ENCODE assay signal across 22 cellular contexts in the genomic region with DNA sequence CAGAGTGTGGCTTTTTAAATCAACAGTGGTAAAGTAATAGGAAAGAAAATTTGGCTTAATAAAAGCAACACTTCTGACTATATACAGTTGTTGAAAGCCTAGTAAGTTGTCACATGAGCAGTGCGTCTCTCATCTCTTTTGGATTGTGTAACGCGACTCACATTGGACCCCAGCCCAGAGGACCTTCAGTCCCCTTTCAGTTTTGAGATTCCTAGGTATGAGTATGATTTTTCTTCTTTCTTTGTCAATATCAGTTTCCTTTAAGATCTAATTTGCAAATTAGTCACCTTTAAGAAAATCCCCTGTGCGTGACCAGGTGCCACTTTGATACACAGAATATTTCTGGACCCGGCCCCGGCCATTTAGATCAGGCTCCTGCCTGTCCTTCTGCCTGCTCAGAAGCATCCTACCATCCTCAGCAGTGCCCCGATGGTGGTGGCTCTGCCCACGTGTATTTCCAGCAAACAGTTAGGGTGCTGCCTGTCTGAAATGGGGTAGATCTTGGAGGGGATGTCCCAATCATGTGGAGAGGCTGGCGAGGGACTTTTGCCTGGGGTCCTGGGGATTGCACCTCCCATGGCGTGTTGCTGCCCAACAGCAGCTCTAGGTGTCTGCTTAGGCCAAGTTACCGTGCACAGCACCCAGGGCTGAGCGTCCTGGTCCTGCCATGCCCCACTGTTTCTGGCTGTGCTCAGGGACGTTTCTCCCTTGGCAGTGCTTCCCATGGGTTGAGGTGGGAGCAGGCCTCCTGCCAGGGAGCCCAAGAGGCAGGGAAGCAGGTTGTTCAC. TPM values are rescaled to one million over a fixed set of nuclear protein-coding genes. Genes with fewer than 3 reads are reported as not detected.
DNase-seq lines count a peak whose midpoint lies in the region; ATAC-seq and TF ChIP-seq lines count a peak whose summit lies in the region.
"Had no signal": no experiment of that assay in that cellular context is flagged by ENCODE, and none has a peak within 500 bp of the region (broad histone marks: within the 10 kb centered on the region; RNA-seq: fewer than 3 reads in every experiment).

No MANE protein-coding gene starts in this region.

- intact Hi-C loops in adrenal gland (cut with DNase I) (no loop called here), right cardiac atrium (cut with DNase I) (loop anchor here in 1 of 4 donors (10.0 kb wide), 1 partner anchor 328 kb away; a partner anchor contains a TSS)

- no peak for TF ChIP-seq POLR2A in adrenal gland (IDR thresholded peaks at IDR 0.05)

- no peak overlapping the region for H2BK15ac ChIP-seq in mesendoderm (replicated peaks; ENCODE audit: low read depth)

- no peak overlapping the region for H2AK5ac ChIP-seq in mesendoderm (ENCODE audit: low read length)

- no peaks in the 10 kb centered on the region for H3K9me3 ChIP-seq in adrenal gland (replicated peaks in 1 of 3)
- no peaks in the 10 kb centered on the region for H3K9me3 ChIP-seq in right cardiac atrium (ENCODE audit: control insufficient read depth, low read length)
- no peaks in the 10 kb centered on the region for H3K9me3 ChIP-seq in thymus (ENCODE audit: control insufficient read depth)

- no peak overlapping the region for H4K5ac ChIP-seq in mesendoderm (ENCODE audit: low read length)

- no peak overlapping the region for H3K18ac ChIP-seq in mesendoderm (ENCODE audit: low read length)

- 62 to 78% (median 77%) methylated on average over 12 to 13 of the region's 13 CpGs for WGBS in adrenal gland, 4 donors
- 69% methylated on average over 13 of the region's 13 CpGs for WGBS in right cardiac atrium
- 94% methylated on average over 13 of the region's 13 CpGs for WGBS in thymus
- WGBS in mesendoderm (ENCODE audit: extremely low coverage, insufficient coverage, low lambda C conversion rate): no CpG with 5 or more reads among the region's 13 CpGs

- H3K79me1 ChIP-seq in mesendoderm (ENCODE audit: low read length): peaks cover 10% of the 10 kb centered on the region

- no peak overlapping the region for H3K4me2 ChIP-seq in mesendoderm (ENCODE audit: low read length)

- H3K27ac ChIP-seq in adrenal gland (peak overlapping the region in 3 of 5 donors; percentile 31 to 75 (median 68)), right cardiac atrium (ENCODE audit: low read length) (peak overlapping the region; percentile 65), thymus (ENCODE audit: low read depth) (peak overlapping the region; percentile 54), mesendoderm (ENCODE audit: low read depth, low read length) (no peak overlapping the region)
- H3K27ac ChIP-seq: foreskin keratinocyte had no signal

- H3K27ac Mint-ChIP-seq in activated naive CD4-positive, alpha-beta T cell treated with anti-CD3 and anti-CD28 coated beads, Interleukin-2, amount 50 U/mL, for 72 hours: peak overlapping the region in 1 of 2 donors; percentile 63
- H3K27ac Mint-ChIP-seq: effector memory CD8-positive, alpha-beta T cell; naive thymus-derived CD4-positive, alpha-beta T cell had no signal

- peak; percentile 56 to 63 for ATAC-seq in activated naive CD4-positive, alpha-beta T cell treated with anti-CD3 and anti-CD28 coated beads, Interleukin-2, amount 50 U/mL, for 72 hours
- ATAC-seq in right cardiac atrium (no peak), GM18861 (IDR thresholded peaks at IDR 0.05; ENCODE audit: unreplicated experiment) (no peak), GM18909 (IDR thresholded peaks at IDR 0.05; ENCODE audit: poor library complexity, unreplicated experiment) (no peak)
- ATAC-seq: effector memory CD8-positive, alpha-beta T cell; foreskin keratinocyte; naive thymus-derived CD4-positive, alpha-beta T cell had no signal

- H3K23ac ChIP-seq in mesendoderm (ENCODE audit: low read length): no peak overlapping the region

- H3K9ac ChIP-seq in mesendoderm (ENCODE audit: low read length): no peak overlapping the region

- no peak overlapping the region for H3K56ac ChIP-seq in mesendoderm (ENCODE audit: low read length)

- H3K27me3 ChIP-seq in adrenal gland (no peaks in the 10 kb centered on the region), right cardiac atrium (ENCODE audit: control insufficient read depth, insufficient read depth) (no peaks in the 10 kb centered on the region), thymus (ENCODE audit: control insufficient read depth, insufficient read depth) (no peaks in the 10 kb centered on the region), mesendoderm (ENCODE audit: insufficient read depth, low read length, poor library complexity) (no peaks in the 10 kb centered on the region)
- H3K27me3 ChIP-seq: foreskin keratinocyte had no signal

- no peak overlapping the region for H2BK5ac ChIP-seq in mesendoderm (ENCODE audit: low read length)

- H3K4me1 ChIP-seq in adrenal gland (replicated peaks in 1 of 2) (peaks cover 4 to 23% of the 10 kb centered on the region in 2 donors), right cardiac atrium (ENCODE audit: control insufficient read depth, insufficient read depth, low read length) (peaks cover 10% of the 10 kb centered on the region), thymus (ENCODE audit: control insufficient read depth, insufficient read depth, low read length) (no peaks in the 10 kb centered on the region), mesendoderm (ENCODE audit: control insufficient read depth, low read depth, low read length) (no peaks in the 10 kb centered on the region)
- H3K4me1 ChIP-seq: foreskin keratinocyte had no signal

- H2BK120ac ChIP-seq in mesendoderm (ENCODE audit: low read depth, low read length): no peak overlapping the region

- no peak overlapping the region for H4K8ac ChIP-seq in mesendoderm (ENCODE audit: low read depth, low read length)

- peaks cover 0 to 4% of the 10 kb centered on the region in 2 donors for H3K9me3 Mint-ChIP-seq in activated naive CD4-positive, alpha-beta T cell treated with anti-CD3 and anti-CD28 coated beads, Interleukin-2, amount 50 U/mL, for 72 hours
- H3K9me3 Mint-ChIP-seq: effector memory CD8-positive, alpha-beta T cell; naive thymus-derived CD4-positive, alpha-beta T cell had no signal

- peaks cover 7 to 34% of the 10 kb centered on the region in 2 donors for H3K36me3 Mint-ChIP-seq in activated naive CD4-positive, alpha-beta T cell treated with anti-CD3 and anti-CD28 coated beads, Interleukin-2, amount 50 U/mL, for 72 hours

- H3K4me3 ChIP-seq in adrenal gland (no peak overlapping the region), right cardiac atrium (ENCODE audit: low read length) (no peak overlapping the region), thymus (ENCODE audit: low read length) (no peak overlapping the region), mesendoderm (ENCODE audit: low read length) (no peak overlapping the region)
- H3K4me3 ChIP-seq: lung had no signal

- no peak for TF ChIP-seq CTCF in adrenal gland (IDR thresholded peaks at IDR 0.05)

- H3K79me2 ChIP-seq in mesendoderm (ENCODE audit: control insufficient read depth, insufficient read depth, low read length): peaks cover 2% of the 10 kb centered on the region

- no peak overlapping the region for H3K4ac ChIP-seq in mesendoderm (ENCODE audit: low read depth, low read length)

- peaks cover 0 to 22% of the 10 kb centered on the region in 2 donors for H3K36me3 ChIP-seq in adrenal gland (replicated peaks in 1 of 2)
- peaks cover 38% of the 10 kb centered on the region for H3K36me3 ChIP-seq in thymus (ENCODE audit: control insufficient read depth, insufficient read depth)
- H3K36me3 ChIP-seq in mesendoderm (ENCODE audit: control insufficient read depth, insufficient read depth, low read length): peaks cover 10% of the 10 kb centered on the region

- DNase-seq in activated naive CD4-positive, alpha-beta T cell treated with anti-CD3 and anti-CD28 coated beads, Interleukin-2, amount 50 U/mL, for 72 hours (ENCODE audit: low spot score in 2 of 2): no peak
- DNase-seq in activated naive CD4-positive, alpha-beta T cell treated with anti-CD3 and anti-CD28 coated beads, Interleukin-2, amount 50 U/mL, for 16 hours: no peak
- DNase-seq in adrenal gland (peak in 5 of 7 donors; percentile 59 to 83 (median 71)), right cardiac atrium (peak in 1 of 3 donors; percentile 73), mesendoderm (no peak)
- DNase-seq: activated T-cell treated with anti-CD3 and anti-CD28 coated beads, Interleukin-2, amount 50 U/mL, for 1 hour; central memory CD4-positive, alpha-beta T cell; effector memory CD8-positive, alpha-beta T cell; foreskin keratinocyte; HCEC 1CT; naive thymus-derived CD4-positive, alpha-beta T cell; NCI-H1694 treated with DMSO at 0.1 percent for 48 hours; SHP77 treated with DMSO at 0.1 percent for 48 hours had no signal

RNA-seq across cellular contexts. Expression of a gene that starts 21.1 kb away (rescaled TPM):
- 10 to 100 TPM; 33.8 to 35.8 TPM for total RNA-seq in activated naive CD4-positive, alpha-beta T cell treated with anti-CD3 and anti-CD28 coated beads, Interleukin-2, amount 50 U/mL, for 72 hours
- total RNA-seq in adrenal gland (100 to 1,000 TPM in 6 of 8 donors, 10 to 100 TPM in 2; 60.9 to 216 (median 117) TPM), right cardiac atrium (10 to 100 TPM; 61.6 to 91.8 (median 65.5) TPM)
- polyA plus RNA-seq in adrenal gland (10 to 100 TPM; 24.5 to 52.8 (median 43.5) TPM), right cardiac atrium (43.1 TPM), thymus (17.3 TPM)
- 20.3 TPM for polyA plus RNA-seq in mesendoderm (2013, experiment 1 of 2)
- polyA plus RNA-seq in mesendoderm (2013, experiment 2 of 2): 20.4 TPM

RNA-seq across cellular contexts. Expression of a gene that starts 21.3 kb away (rescaled TPM):
- 10 to 100 TPM in 1 of 2 donors, 1 to 10 TPM in 1; 7.2 to 14.8 TPM for total RNA-seq in activated naive CD4-positive, alpha-beta T cell treated with anti-CD3 and anti-CD28 coated beads, Interleukin-2, amount 50 U/mL, for 72 hours
- total RNA-seq in adrenal gland (10 to 100 TPM; 19.7 to 57.5 (median 29.6) TPM), right cardiac atrium (10 to 100 TPM in 1 of 4 donors, 1 to 10 TPM in 3; 7.7 to 11.5 (median 8.9) TPM)
- polyA plus RNA-seq in adrenal gland (10 to 100 TPM in 2 of 3 donors, 1 to 10 TPM in 1; 8.6 to 29.8 (median 25.7) TPM), right cardiac atrium (9.5 TPM), thymus (14.4 TPM)
- 10.8 TPM for polyA plus RNA-seq in mesendoderm (2013, experiment 1 of 2)
- 10.8 TPM for polyA plus RNA-seq in mesendoderm (2013, experiment 2 of 2)

RNA-seq across cellular contexts. Expression of a gene that starts 59.1 kb away (rescaled TPM):
- not detected for total RNA-seq in activated naive CD4-positive, alpha-beta T cell treated with anti-CD3 and anti-CD28 coated beads, Interleukin-2, amount 50 U/mL, for 72 hours
- not detected for total RNA-seq in adrenal gland
- not detected for polyA plus RNA-seq in adrenal gland
- total RNA-seq in right cardiac atrium: not detected
- polyA plus RNA-seq in right cardiac atrium: not detected
- polyA plus RNA-seq in thymus: not detected
- not detected for polyA plus RNA-seq in mesendoderm (2013, experiment 1 of 2)
- not detected for polyA plus RNA-seq in mesendoderm (2013, experiment 2 of 2)
- total RNA-seq: Daoy; foreskin keratinocyte; lung; M059J; naive thymus-derived CD4-positive, alpha-beta T cell; posterior vena cava; T-helper 2 cell treated with Interferon-gamma antibody and Interleukin-4, amounts not matched to agents 100 ng/mL and 5 ng/mL, for 36 hours had no signal
- polyA plus RNA-seq: adipose tissue; foreskin keratinocyte; lung; naive thymus-derived CD4-positive, alpha-beta T cell had no signal

Comparison
In these comparisons a context has a peak if more than half of its experiments do, and no peak if none do; other contexts are left out.
1. ATAC-seq: peak in activated naive CD4-positive, alpha-beta T cell treated with anti-CD3 and anti-CD28 coated beads, Interleukin-2, amount 50 U/mL, for 72 hours (2 of 2); none in right cardiac atrium (0 of 2), GM18861 (single experiment) and GM18909 (single experiment).
2. DNase-seq: peak in adrenal gland (5 of 7); none in activated naive CD4-positive, alpha-beta T cell treated with anti-CD3 and anti-CD28 coated beads, Interleukin-2, amount 50 U/mL, for 72 hours (0 of 2), activated naive CD4-positive, alpha-beta T cell treated with anti-CD3 and anti-CD28 coated beads, Interleukin-2, amount 50 U/mL, for 16 hours (single experiment) and mesendoderm (single experiment).